8 cellular contexts compared by ENCODE assay signal in genomic region chr2:34096552-34097171, GRCh38.
DNase-seq lines count a peak whose midpoint lies in the region; ATAC-seq, FAIRE-seq and TF ChIP-seq lines count a peak whose summit lies in the region.

No MANE protein-coding gene starts in this region.

- no peaks in the 10 kb centered on the region for H3K9me3 ChIP-seq in IMR-90 (ENCODE audit: control insufficient read depth, insufficient read depth, low read length)
- H3K9me3 ChIP-seq in SK-N-SH, result no peaks in the 10 kb centered on the region
- no peaks in the 10 kb centered on the region for H3K9me3 ChIP-seq in kidney (ENCODE audit: control insufficient read depth in 1 of 2, low read length in 2 of 2)

- H2AFZ ChIP-seq in IMR-90 (replicated peaks; ENCODE audit: low read length, poor library complexity), result no peak overlapping the region
- H2AFZ ChIP-seq in SK-N-SH (ENCODE audit: low read depth), result no peak overlapping the region

- TF ChIP-seq RAD21 in IMR-90 (IDR thresholded peaks at IDR 0.05; ENCODE audit: low read length) (peak; percentile 78), SK-N-SH (IDR thresholded peaks at IDR 0.05; ENCODE audit: low read length) (peak; percentile 86)

- no peak overlapping the region for H4K8ac ChIP-seq in IMR-90 (ENCODE audit: low read depth in 2 of 2, low read length in 2 of 2)

- H3K27ac ChIP-seq in IMR-90 (ENCODE audit: insufficient read depth, low read length), result no peak overlapping the region
- no peak overlapping the region for H3K27ac ChIP-seq in SK-N-SH (ENCODE audit: low read depth in 2 of 2, low read length in 1 of 2)
- no peak overlapping the region for H3K27ac ChIP-seq in kidney (ENCODE audit: low read depth in 2 of 2, low read length in 2 of 2)

- TF ChIP-seq POLR2A in IMR-90 (IDR thresholded peaks at IDR 0.05; ENCODE audit: low read depth, low read length), result no peak

- in situ Hi-C loops in IMR-90 (cut with MboI; ENCODE audit: low sequenced_read_pairs), result loop anchor here (5.0 kb wide), 1 partner anchor 1316 kb away; no protein-coding TSS in a partner anchor
- in situ Hi-C loops in T47D (cut with HindIII; ENCODE audit: low pct_unique_long_range_greater_than_20kb, low sequenced_read_pairs), result no loop called here

- H4K5ac ChIP-seq in IMR-90 (ENCODE audit: low read depth, low read length), result no peak overlapping the region

- TF ChIP-seq CTCF in IMR-90 (conservative IDR thresholded peaks at IDR 0.05; ENCODE audit: low read depth, low read length) (peak; percentile 77), SK-N-SH (IDR thresholded peaks at IDR 0.05) (peak; percentile 96), kidney (IDR thresholded peaks at IDR 0.05; ENCODE audit: borderline replicate concordance, extremely low read depth, insufficient read depth) (peak; percentile 79)

- intact Hi-C loops in IMR-90 (cut with micrococcal nuclease), result loop anchor here (1.0 kb wide), 2 partner anchors 415 to 1314 kb away; no protein-coding TSS in a partner anchor
- intact Hi-C loops in kidney (cut with DNase I), result no loop called here

- WGBS in IMR-90 (ENCODE audit: extremely low coverage in 2 of 2, insufficient read length in 1 of 2), 2 experiments, result no CpG with 5 or more reads among the region's 3 CpGs
- 6% methylated on average over 3 of the region's 3 CpGs for WGBS in SK-N-SH (ENCODE audit: low lambda C conversion rate)

- no peaks in the 10 kb centered on the region for H3K9me2 ChIP-seq in SK-N-SH

- H2AK5ac ChIP-seq in IMR-90 (ENCODE audit: low read depth, low read length), result no peak overlapping the region

- DNase-seq in NCI-H187 (lab: John Stamatoyannopoulos, UW) (peak; percentile 1 to 10), NCI-H187 treated with DMSO at 0.1 percent for 48 hours (lab: John Stamatoyannopoulos, UW) (no peak), IMR-90 (peak; percentile 56), SK-N-SH (peak; percentile 36), T47D (ENCODE audit: low read depth in 1 of 2, low spot score in 1 of 2) (peak; percentile 16 to 77), kidney (no peak)
- peak; percentile 2 to 12 (median 5) for DNase-seq in stimulated activated CD4-positive, alpha-beta T cell treated with anti-CD3 and anti-CD28 coated beads, TNF-alpha, amount 100 ng/mL, for 24 hours (ENCODE audit: low read depth in 3 of 3)

- H3F3A ChIP-seq in SK-N-SH (replicated peaks; ENCODE audit: insufficient read depth), result no peaks in the 10 kb centered on the region

- POLR2A ChIA-PET in IMR-90 (lab: Charles Lee; ENCODE audit: unreplicated experiment), result no interaction called here
- POLR2A ChIA-PET in SK-N-SH (lab: Yijun Ruan, JAX), result no interaction called here

- H3K4me2 ChIP-seq in IMR-90 (ENCODE audit: low read depth, low read length) (no peak overlapping the region), SK-N-SH (no peak overlapping the region)

- H2BK15ac ChIP-seq in IMR-90 (ENCODE audit: low read depth, low read length), result no peak overlapping the region

- H4K20me1 ChIP-seq in IMR-90 (ENCODE audit: insufficient read depth, low read length) (no peaks in the 10 kb centered on the region), SK-N-SH (ENCODE audit: insufficient read depth) (no peaks in the 10 kb centered on the region)

- no peak overlapping the region for H3K56ac ChIP-seq in IMR-90 (ENCODE audit: extremely low read depth, insufficient read depth, low read length)

- ATAC-seq in GM21390 (IDR thresholded peaks at IDR 0.05; ENCODE audit: unreplicated experiment), result peak; percentile 80
- ATAC-seq in IMR-90 (ENCODE audit: low read depth), result peak; percentile 71

- H3K4me1 ChIP-seq in IMR-90 (ENCODE audit: control insufficient read depth, insufficient read depth, low read length), result no peaks in the 10 kb centered on the region
- H3K4me1 ChIP-seq in SK-N-SH (ENCODE audit: control insufficient read depth in 1 of 2, insufficient read depth in 2 of 2, low read depth in 1 of 2, low read length in 1 of 2), result no peaks in the 10 kb centered on the region
- H3K4me1 ChIP-seq in kidney (ENCODE audit: control insufficient read depth in 1 of 2, insufficient read depth in 1 of 2, low read depth in 1 of 2, low read length in 2 of 2), result peaks cover 0 to 6% of the 10 kb centered on the region in 2 donors

- H3K27me3 ChIP-seq in IMR-90 (ENCODE audit: control insufficient read depth, insufficient read depth, low read length) (no peaks in the 10 kb centered on the region), SK-N-SH (ENCODE audit: insufficient read depth) (no peaks in the 10 kb centered on the region)

- H2AK9ac ChIP-seq in IMR-90 (replicated peaks; ENCODE audit: low read depth, low read length, poor library complexity), result no peak overlapping the region

- H3K23ac ChIP-seq in IMR-90 (ENCODE audit: low read depth, low read length), result no peak overlapping the region

- no peak overlapping the region for H3K4ac ChIP-seq in IMR-90 (ENCODE audit: low read depth, low read length)

- H4K91ac ChIP-seq in IMR-90 (ENCODE audit: insufficient read depth, low read depth, low read length), result no peak overlapping the region

- no peak overlapping the region for H3K18ac ChIP-seq in IMR-90 (ENCODE audit: low read depth, low read length)

- no peak for TF ChIP-seq EP300 in SK-N-SH (IDR thresholded peaks at IDR 0.05; ENCODE audit: borderline replicate concordance in 1 of 2, low read depth in 1 of 2, low read length in 1 of 2)

- CTCF ChIA-PET in IMR-90 (lab: Yijun Ruan, JAX), result interaction anchor here (0.9 to 1.1 kb wide), 3 partner anchors 10 to 423 kb away, joined by 3 read pairs; no protein-coding TSS in a partner anchor
- CTCF ChIA-PET in SK-N-SH (lab: Yijun Ruan, JAX), result interaction anchor here (0.7 to 1.9 kb wide), 21 partner anchors 9 to 1322 kb away, joined by 3 to 14 read pairs (median 4); no protein-coding TSS in a partner anchor

- no peak overlapping the region for H2BK20ac ChIP-seq in IMR-90 (ENCODE audit: low read depth, low read length)

- H3K36me3 ChIP-seq in IMR-90 (ENCODE audit: control insufficient read depth, insufficient read depth, low read length) (no peaks in the 10 kb centered on the region), SK-N-SH (replicated peaks in 1 of 2; ENCODE audit: control insufficient read depth in 1 of 2, insufficient read depth in 2 of 2, low read length in 1 of 2) (no peaks in the 10 kb centered on the region), kidney (ENCODE audit: control insufficient read depth in 1 of 2, insufficient read depth in 2 of 2, low read length in 2 of 2) (no peaks in the 10 kb centered on the region)

- dilution Hi-C loops in IMR-90 (cut with HindIII; ENCODE audit: low sequenced_read_pairs, unreplicated experiment), result no loop called here

- no peaks in the 10 kb centered on the region for H3K79me2 ChIP-seq in SK-N-SH (ENCODE audit: insufficient read depth)

- BruUV-seq in IMR-90 (replicated peaks; lab: Mats Ljungman, UMichigan), result no TSS peak

- H3K4me3 ChIP-seq in IMR-90 (ENCODE audit: insufficient read depth, low read depth, low read length) (no peak overlapping the region), SK-N-SH (ENCODE audit: low read depth in 2 of 2, low read length in 1 of 2) (no peak overlapping the region), kidney (ENCODE audit: low read length in 2 of 2) (no peak overlapping the region)

- H3K9ac ChIP-seq in IMR-90 (ENCODE audit: low read depth, low read length), result no peak overlapping the region
- no peak overlapping the region for H3K9ac ChIP-seq in SK-N-SH
- no peak overlapping the region for H3K9ac ChIP-seq in kidney (ENCODE audit: low read length in 2 of 2)

- no peak overlapping the region for H2BK120ac ChIP-seq in IMR-90 (ENCODE audit: low read depth, low read length)

- FAIRE-seq in kidney (lab: Jason Lieb, UNC), result peak; percentile 76

- no peak overlapping the region for H2BK5ac ChIP-seq in IMR-90 (ENCODE audit: low read depth, low read length, poor library complexity, severe bottlenecking)

- H3K79me1 ChIP-seq in IMR-90 (ENCODE audit: low read depth in 1 of 2, low read length in 2 of 2), result no peaks in the 10 kb centered on the region

- no peak overlapping the region for H3K14ac ChIP-seq in IMR-90 (replicated peaks; ENCODE audit: low read depth, low read length)

- no peaks in the 10 kb centered on the region for H3K9me1 ChIP-seq in IMR-90 (ENCODE audit: insufficient read depth, low read length)

TF ChIP-seq in IMR-90, 13 proteins besides CTCF, POLR2A, EP300 and RAD21 (continues in another document):
- TF ChIP-seq CHD1 (IDR thresholded peaks at IDR 0.05; ENCODE audit: low read depth, low read length) (no peak), BHLHE40 (IDR thresholded peaks at IDR 0.05; ENCODE audit: low read depth, low read length) (no peak), MXI1 (IDR thresholded peaks at IDR 0.05; ENCODE audit: borderline replicate concordance, low read depth, low read length) (no peak), RCOR1 (IDR thresholded peaks at IDR 0.05; ENCODE audit: insufficient replicate concordance, low read length) (no peak), ELK1 (IDR thresholded peaks at IDR 0.05; ENCODE audit: borderline replicate concordance, low read depth, low read length) (no peak), NFE2L2 (IDR thresholded peaks at IDR 0.05; ENCODE audit: low read depth, low read length) (no peak)

TF ChIP-seq in SK-N-SH, 30 proteins besides CTCF, POLR2A, EP300 and RAD21:
- TF ChIP-seq SMC3 (IDR thresholded peaks at IDR 0.05; ENCODE audit: low read depth, low read length), result peak; percentile 50
- TF ChIP-seq GABPA (IDR thresholded peaks at IDR 0.05; ENCODE audit: low read depth), result no peak

Comparison
In these comparisons a context has a peak if more than half of its experiments do, and no peak if none do; other contexts are left out.
1. DNase-seq: peak in NCI-H187 (2 of 2), IMR-90 (single experiment), SK-N-SH (single experiment), T47D (2 of 2) and stimulated activated CD4-positive, alpha-beta T cell treated with anti-CD3 and anti-CD28 coated beads, TNF-alpha, amount 100 ng/mL, for 24 hours (3 of 3); none in NCI-H187 treated with DMSO at 0.1 percent for 48 hours (single experiment) and kidney (single experiment).
2. Peak in every context shown above with its lines, with median percentiles within 50 percentile points of each other: CTCF ChIP-seq.